In the genomic region with DNA sequence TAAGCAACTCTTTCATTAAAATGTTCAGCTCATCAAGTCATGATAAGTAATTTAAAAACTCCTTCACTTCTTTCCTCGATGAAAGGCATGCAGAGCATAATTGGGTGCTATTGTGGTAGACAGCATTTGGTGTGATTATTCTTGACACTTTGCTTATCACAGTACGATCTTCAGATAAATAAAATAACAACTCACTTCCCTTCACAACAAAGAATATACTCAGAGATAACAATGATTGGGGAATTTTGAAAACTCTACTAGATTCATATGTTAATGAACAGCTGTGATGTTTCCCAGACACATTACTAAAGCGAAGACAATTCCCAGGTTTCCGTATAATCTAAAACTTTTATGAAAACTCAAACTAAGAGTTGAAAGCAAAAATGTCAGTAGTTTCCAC, we compare ENCODE assay signal across 17 cellular contexts.
DNase-seq lines count a peak whose midpoint lies in the region; ATAC-seq and TF ChIP-seq lines count a peak whose summit lies in the region.
"Had no signal": no experiment of that assay in that cellular context is flagged by ENCODE, and none has a peak within 500 bp of the region (broad histone marks: within the 10 kb centered on the region; RNA-seq: fewer than 3 reads in every experiment).

No MANE protein-coding gene starts in this region.

- H3K27me3 ChIP-seq in neural progenitor cell (no peaks in the 10 kb centered on the region), esophagus squamous epithelium (no peaks in the 10 kb centered on the region)
- H3K27me3 ChIP-seq: BLaER1 had no signal

- ATAC-seq in WTC11, result no peak
- ATAC-seq: CD8-positive, alpha-beta T cell had no signal

- POLR2A ChIA-PET in WTC11 (lab: Charles Lee), result no interaction called here

- H3K36me3 Mint-ChIP-seq in WTC11 (no peaks in the 10 kb centered on the region; the same call in 1 of the 2 replicates), neural progenitor cell (peaks cover 6% of the 10 kb centered on the region)
- H3K36me3 Mint-ChIP-seq: CD4-positive, CD25-positive, alpha-beta regulatory T cell; CD8-positive, alpha-beta T cell had no signal

- H3K27ac Mint-ChIP-seq in WTC11 (peak overlapping the region; percentile 49), neural progenitor cell (no peak overlapping the region)
- H3K27ac Mint-ChIP-seq: B cell; CD4-positive, CD25-positive, alpha-beta regulatory T cell; CD8-positive, alpha-beta T cell had no signal

- no peak overlapping the region for H3K4me3 Mint-ChIP-seq in WTC11
- no peak overlapping the region for H3K4me3 Mint-ChIP-seq in neural progenitor cell
- H3K4me3 Mint-ChIP-seq: B cell; CD4-positive, CD25-positive, alpha-beta regulatory T cell; CD8-positive, alpha-beta T cell had no signal

- no peaks in the 10 kb centered on the region for H3K36me3 ChIP-seq in neural progenitor cell
- no peaks in the 10 kb centered on the region for H3K36me3 ChIP-seq in esophagus squamous epithelium
- H3K36me3 ChIP-seq: BLaER1 had no signal

- H3F3A ChIP-seq in neural progenitor cell (ENCODE audit: low read depth), result no peaks in the 10 kb centered on the region

- no peak for TF ChIP-seq POLR2A in esophagus squamous epithelium (IDR thresholded peaks at IDR 0.05)

- no peak overlapping the region for H3K9ac ChIP-seq in neural progenitor cell
- H3K9ac ChIP-seq: BLaER1 had no signal

- H3K4me3 ChIP-seq in neural progenitor cell, result no peak overlapping the region
- no peak overlapping the region for H3K4me3 ChIP-seq in esophagus squamous epithelium
- H3K4me3 ChIP-seq: BLaER1 had no signal

- H3K27ac ChIP-seq in neural progenitor cell (no peak overlapping the region), esophagus squamous epithelium (no peak overlapping the region)
- H3K27ac ChIP-seq: 22Rv1, BLaER1, C4-2B had no signal

- H3K9me3 ChIP-seq in neural progenitor cell (ENCODE audit: low read depth) (no peaks in the 10 kb centered on the region), esophagus squamous epithelium (no peaks in the 10 kb centered on the region)
- H3K9me3 ChIP-seq: BLaER1, Caco-2 had no signal

- 46 to 64% methylated on average over 4 of the region's 4 CpGs for WGBS in esophagus squamous epithelium, 2 donors

- peaks cover 7% of the 10 kb centered on the region for H3K4me1 ChIP-seq in neural progenitor cell
- H3K4me1 ChIP-seq in esophagus squamous epithelium, result no peaks in the 10 kb centered on the region
- H3K4me1 ChIP-seq: BLaER1, Caco-2 had no signal

- TF ChIP-seq CTCF in WTC11 (IDR thresholded peaks at IDR 0.05) (no peak), neural progenitor cell (IDR thresholded peaks at IDR 0.05) (no peak), esophagus squamous epithelium (IDR thresholded peaks at IDR 0.05) (no peak)

- H3K79me2 ChIP-seq in neural progenitor cell (ENCODE audit: low read depth), result no peaks in the 10 kb centered on the region

- peak overlapping the region; percentile 40 for H2AFZ ChIP-seq in neural progenitor cell (replicated peaks)

- peak; percentile 1 for DNase-seq in NCI-H146 (lab: John Stamatoyannopoulos, UW)
- no peak for DNase-seq in NCI-H146 treated with DMSO at 0.1 percent for 48 hours (lab: John Stamatoyannopoulos, UW; ENCODE audit: unreplicated experiment)
- DNase-seq in WTC11 (ENCODE audit: low spot score), result no peak
- DNase-seq in neural progenitor cell (ENCODE audit: low spot score), result no peak
- DNase-seq in esophagus squamous epithelium (lab: John Stamatoyannopoulos, UW), result no peak
- DNase-seq in NCI-H187 treated with DMSO at 0.1 percent for 48 hours (lab: John Stamatoyannopoulos, UW), result no peak
- DNase-seq: Caco-2; CD4-positive, CD25-positive, alpha-beta regulatory T cell; CD8-positive, alpha-beta T cell; DMS153; DND-41; H7; HCEC 1CT had no signal

- no peaks in the 10 kb centered on the region for H4K20me1 ChIP-seq in neural progenitor cell (ENCODE audit: low read depth)
- H4K20me1 ChIP-seq: BLaER1 had no signal

- H3K9me3 Mint-ChIP-seq in WTC11 (no peaks in the 10 kb centered on the region; the same call in 1 of the 2 replicates), neural progenitor cell (peaks cover 1% of the 10 kb centered on the region)

- intact Hi-C loops in esophagus squamous epithelium (cut with DNase I), result no loop called here

- H3K4me1 Mint-ChIP-seq in WTC11 (peaks cover 22% of the 10 kb centered on the region), neural progenitor cell (peaks cover 45% of the 10 kb centered on the region)
- H3K4me1 Mint-ChIP-seq: B cell; CD4-positive, CD25-positive, alpha-beta regulatory T cell had no signal

- H3K27me3 Mint-ChIP-seq in WTC11 (ENCODE audit: low read depth) (no peaks in the 10 kb centered on the region), neural progenitor cell (ENCODE audit: insufficient read depth, low read depth) (peaks cover 3% of the 10 kb centered on the region)
- H3K27me3 Mint-ChIP-seq: B cell; CD4-positive, CD25-positive, alpha-beta regulatory T cell had no signal

- CTCF ChIA-PET in WTC11 (lab: Charles Lee), result interaction anchor here (0.6 kb wide), 2 partner anchors 94 to 174 kb away, joined by 5 to 6 read pairs; no protein-coding TSS in a partner anchor

- no peak overlapping the region for H3K4me2 ChIP-seq in neural progenitor cell
- H3K4me2 ChIP-seq: BLaER1 had no signal

TF ChIP-seq in WTC11, 78 proteins besides CTCF, POLR2A, EP300 and RAD21:
- TF ChIP-seq ZNF416 (CRISPR knock-in tag; IDR thresholded peaks at IDR 0.05) (no peak), GABPB1 (CRISPR knock-in tag; IDR thresholded peaks at IDR 0.05) (no peak)
